Comparison of ENCODE assay signal across 8 cellular contexts in genomic region chr16:14529010-14529669, GRCh38.
DNase-seq lines count a peak whose midpoint lies in the region; ATAC-seq, FAIRE-seq and TF ChIP-seq lines count a peak whose summit lies in the region.

No MANE protein-coding gene starts in this region.

- no peak overlapping the region for H3K4me3 Mint-ChIP-seq in T-helper 2 cell treated with Interferon-gamma antibody and Interleukin-4, amounts not matched to agents 5 μg/mL and 100 μg/mL, for 36 hours

- H3K4me1 ChIP-seq in A673 (ENCODE audit: insufficient read depth, low read length, poor library complexity, severe bottlenecking) (peaks cover 18% of the 10 kb centered on the region), small intestine (ENCODE audit: control insufficient read depth in 2 of 2, insufficient read depth in 1 of 2, low read depth in 1 of 2, low read length in 1 of 2) (peaks cover 0 to 2% of the 10 kb centered on the region in 2 donors)

- no peak for ATAC-seq in GM21717 (IDR thresholded peaks at IDR 0.05; ENCODE audit: unreplicated experiment)

- peak overlapping the region; percentile 11 for H3K27ac ChIP-seq in A673 (ENCODE audit: low read depth, low read length, poor library complexity, severe bottlenecking)
- H3K27ac ChIP-seq in small intestine (ENCODE audit: low read depth in 1 of 2, low read length in 1 of 2), result no peak overlapping the region

- intact Hi-C loops in A673 (cut with micrococcal nuclease; ENCODE audit: unreplicated experiment), result loop anchor here (1.0 to 5.0 kb wide), 4 partner anchors 228 to 608 kb away; partner anchors contain the start of genes ERCC4 and MRTFB

- no peaks in the 10 kb centered on the region for H3K36me3 ChIP-seq in A673 (ENCODE audit: insufficient read depth, low read length, poor library complexity, severe bottlenecking)
- peaks cover 0 to 4% of the 10 kb centered on the region in 2 donors for H3K36me3 ChIP-seq in small intestine (ENCODE audit: control insufficient read depth in 2 of 2, insufficient read depth in 2 of 2, low read length in 2 of 2)

- H3K4me3 ChIP-seq in A673 (ENCODE audit: low read depth, low read length, poor library complexity, severe bottlenecking), result no peak overlapping the region
- no peak overlapping the region for H3K4me3 ChIP-seq in small intestine (ENCODE audit: low read depth in 1 of 2, low read length in 2 of 2)

- BruUV-seq in A673 (replicated peaks; lab: Mats Ljungman, UMichigan), result no TSS peak

- peaks cover 5% of the 10 kb centered on the region for H3K4me1 Mint-ChIP-seq in T-helper 2 cell treated with Interferon-gamma antibody and Interleukin-4, amounts not matched to agents 5 μg/mL and 100 μg/mL, for 36 hours (ENCODE audit: low read depth)

- no peaks in the 10 kb centered on the region for H3K9me3 Mint-ChIP-seq in T-helper 2 cell treated with Interferon-gamma antibody and Interleukin-4, amounts not matched to agents 5 μg/mL and 100 μg/mL, for 36 hours

- peaks cover 6% of the 10 kb centered on the region for H3K36me3 Mint-ChIP-seq in T-helper 2 cell treated with Interferon-gamma antibody and Interleukin-4, amounts not matched to agents 5 μg/mL and 100 μg/mL, for 36 hours (ENCODE audit: low read depth)

- H3K9me3 ChIP-seq in A673 (ENCODE audit: low read depth, low read length, poor library complexity, severe bottlenecking), result no peaks in the 10 kb centered on the region
- H3K9me3 ChIP-seq in small intestine (ENCODE audit: control insufficient read depth, low read depth), result no peaks in the 10 kb centered on the region

- CTCF ChIA-PET in A673 (lab: Charles Lee), result interaction anchor here (1.8 kb wide), 1 partner anchor 280 kb away, joined by 7 read pairs; no protein-coding TSS in a partner anchor

- peak; percentile 78 for TF ChIP-seq CTCF in A673 (conservative IDR thresholded peaks at IDR 0.05; ENCODE audit: low read depth, low read length)

- H3K27me3 ChIP-seq in A673 (replicated peaks; ENCODE audit: insufficient read depth, low read depth, low read length, poor library complexity) (no peaks in the 10 kb centered on the region), small intestine (ENCODE audit: control insufficient read depth in 2 of 2, insufficient read depth in 2 of 2, low read length in 2 of 2) (no peaks in the 10 kb centered on the region)

- POLR2A ChIA-PET in A673 (lab: Charles Lee; ENCODE audit: low non-redundant PET), result no interaction called here

- DNase-seq in A673 (ENCODE audit: low spot score), result peak; percentile 87
- peak; percentile 42 for DNase-seq in GM18507 (ENCODE audit: extremely low spot score, insufficient read length, low read depth)
- DNase-seq in NCI-H1694 treated with DMSO at 0.1 percent for 48 hours (lab: John Stamatoyannopoulos, UW), result peak; percentile 73
- peak; percentile 23 for DNase-seq in T-helper 2 cell treated with Interferon-gamma antibody and Interleukin-4, amounts not matched to agents 5 μg/mL and 100 μg/mL, for 36 hours (ENCODE audit: low spot score)
- peak; percentile 64 for DNase-seq in brain pericyte (ENCODE audit: low read depth, low spot score)
- DNase-seq in iPS-NIHi11 (ENCODE audit: low spot score), result peak; percentile 62
- DNase-seq in small intestine, result peak; percentile 78

- H3K27me3 Mint-ChIP-seq in T-helper 2 cell treated with Interferon-gamma antibody and Interleukin-4, amounts not matched to agents 5 μg/mL and 100 μg/mL, for 36 hours (ENCODE audit: low read depth), result no peaks in the 10 kb centered on the region

- FAIRE-seq in GM18507 (lab: Jason Lieb, UNC) (peak; percentile 85), small intestine (lab: Jason Lieb, UNC) (no peak)

- no peak overlapping the region for H3K27ac Mint-ChIP-seq in T-helper 2 cell treated with Interferon-gamma antibody and Interleukin-4, amounts not matched to agents 5 μg/mL and 100 μg/mL, for 36 hours

- WGBS in small intestine, 3 donors, result 20 to 27% (median 24%) methylated on average over 11 of the region's 11 CpGs

Comparison
In these comparisons a context has a peak if more than half of its experiments do, and no peak if none do; other contexts are left out.
1. DNase-seq: peak in every context shown above with its lines; median percentile 87 in A673; 78 in small intestine; 73 in NCI-H1694 treated with DMSO at 0.1 percent for 48 hours; 64 in brain pericyte; 62 in iPS-NIHi11; 42 in GM18507; 23 in T-helper 2 cell treated with Interferon-gamma antibody and Interleukin-4, amounts not matched to agents 5 μg/mL and 100 μg/mL, for 36 hours.